18 cellular contexts compared by ENCODE assay signal in genomic region chr12:51012570-51013236, GRCh38. TPM values are rescaled to one million over a fixed set of nuclear protein-coding genes. Genes with fewer than 3 reads are reported as not detected.
DNase-seq lines count a peak whose midpoint lies in the region; ATAC-seq and TF ChIP-seq lines count a peak whose summit lies in the region.
"Had no signal": no experiment of that assay in that cellular context is flagged by ENCODE, and none has a peak within 500 bp of the region (broad histone marks: within the 10 kb centered on the region; RNA-seq: fewer than 3 reads in every experiment).

No MANE protein-coding gene starts in this region.

- no peak for DNase-seq in GM23338 (ENCODE audit: low spot score)
- peak; percentile 70 to 90 for DNase-seq in NCI-H524 (lab: John Stamatoyannopoulos, UW)
- no peak for DNase-seq in activated CD4-positive, alpha-beta memory T cell treated with anti-CD3 and anti-CD28 coated beads, Interleukin-2, amount 10 ng/mL, durations not matched to agents 7 days and 5 days
- no peak for DNase-seq in naive thymus-derived CD8-positive, alpha-beta T cell
- DNase-seq in tibial nerve (ENCODE audit: low spot score in 2 of 2): no peak
- no peak for DNase-seq in DMS153 (lab: John Stamatoyannopoulos, UW)
- no peak for DNase-seq in hypothalamus (lab: John Stamatoyannopoulos, UW)
- no peak for DNase-seq in T-helper 2 cell treated with Interferon-gamma antibody and Interleukin-4, amounts not matched to agents 5 μg/mL and 100 μg/mL, for 36 hours (ENCODE audit: low spot score)
- DNase-seq: activated CD4-positive, alpha-beta T cell treated with anti-CD3 and anti-CD28 coated beads for 48 hours; activated T-cell treated with anti-CD3 and anti-CD28 coated beads, Interleukin-2, amount 50 U/mL, for 48 hours; amniotic stem cell; BE2C; NCI-H146; NCI-H510A treated with DMSO at 0.1 percent for 48 hours; RPMI8226; stimulated activated CD4-positive, alpha-beta T cell treated with anti-CD3 and anti-CD28 coated beads, Interleukin-12 subunit alpha, Interleukin-12 subunit beta, amount 100 ng/mL, for 4 hours; stomach had no signal

- peaks cover 9% of the 10 kb centered on the region for H3K27me3 Mint-ChIP-seq in GM23338 (ENCODE audit: insufficient read depth, low read depth, poor library complexity)
- H3K27me3 Mint-ChIP-seq in activated CD4-positive, alpha-beta memory T cell treated with anti-CD3 and anti-CD28 coated beads, Interleukin-2, amount 10 ng/mL, durations not matched to agents 7 days and 5 days: no peaks in the 10 kb centered on the region
- no peaks in the 10 kb centered on the region for H3K27me3 Mint-ChIP-seq in naive thymus-derived CD8-positive, alpha-beta T cell
- H3K27me3 Mint-ChIP-seq in T-helper 2 cell treated with Interferon-gamma antibody and Interleukin-4, amounts not matched to agents 5 μg/mL and 100 μg/mL, for 36 hours (ENCODE audit: low read depth): no peaks in the 10 kb centered on the region

- TF ChIP-seq CTCF in GM23338 (conservative IDR thresholded peaks at IDR 0.05; ENCODE audit: low read depth in 2 of 2) (no peak), tibial nerve (IDR thresholded peaks at IDR 0.05) (no peak)

- no peak for TF ChIP-seq EP300 in tibial nerve (IDR thresholded peaks at IDR 0.05)

- 79 to 83% methylated on average over 5 of the region's 5 CpGs for WGBS in tibial nerve, 2 donors

- H3K4me3 Mint-ChIP-seq in GM23338: no peak overlapping the region
- peak overlapping the region; percentile 19 for H3K4me3 Mint-ChIP-seq in activated CD4-positive, alpha-beta memory T cell treated with anti-CD3 and anti-CD28 coated beads, Interleukin-2, amount 10 ng/mL, durations not matched to agents 7 days and 5 days
- no peak overlapping the region for H3K4me3 Mint-ChIP-seq in naive thymus-derived CD8-positive, alpha-beta T cell
- H3K4me3 Mint-ChIP-seq in T-helper 2 cell treated with Interferon-gamma antibody and Interleukin-4, amounts not matched to agents 5 μg/mL and 100 μg/mL, for 36 hours: no peak overlapping the region

- H3K27me3 ChIP-seq in GM23338 (ENCODE audit: insufficient read depth): no peaks in the 10 kb centered on the region
- H3K27me3 ChIP-seq in tibial nerve: no peaks in the 10 kb centered on the region
- H3K27me3 ChIP-seq: BE2C, stomach had no signal

- H3K4me2 ChIP-seq in GM23338: no peak overlapping the region

- POLR2A ChIA-PET in activated CD4-positive, alpha-beta memory T cell treated with anti-CD3 and anti-CD28 coated beads, Interleukin-2, amount 10 ng/mL, durations not matched to agents 7 days and 5 days (lab: Charles Lee): interaction anchor here (1.0 to 1.2 kb wide), 2 partner anchors 12 to 13 kb away, joined by 4 read pairs; no protein-coding TSS in a partner anchor
- POLR2A ChIA-PET in naive thymus-derived CD8-positive, alpha-beta T cell (lab: Charles Lee): interaction anchor here (0.7 to 2.3 kb wide), 3 partner anchors 10 to 180 kb away, joined by 3 to 9 read pairs (median 3); partner anchors contain the start of gene SLC11A2

- H3K36me3 Mint-ChIP-seq in GM23338 (ENCODE audit: low read depth): peaks cover 11% of the 10 kb centered on the region; the same call in 2 of the 3 replicates
- H3K36me3 Mint-ChIP-seq in activated CD4-positive, alpha-beta memory T cell treated with anti-CD3 and anti-CD28 coated beads, Interleukin-2, amount 10 ng/mL, durations not matched to agents 7 days and 5 days (ENCODE audit: low read depth): peaks cover 9% of the 10 kb centered on the region
- H3K36me3 Mint-ChIP-seq in naive thymus-derived CD8-positive, alpha-beta T cell: peaks cover 0 to 7% (median 0%) of the 10 kb centered on the region in 3 donors
- peaks cover 6% of the 10 kb centered on the region for H3K36me3 Mint-ChIP-seq in T-helper 2 cell treated with Interferon-gamma antibody and Interleukin-4, amounts not matched to agents 5 μg/mL and 100 μg/mL, for 36 hours (ENCODE audit: low read depth)

- peaks cover 3% of the 10 kb centered on the region for H4K20me1 ChIP-seq in GM23338 (replicated peaks; ENCODE audit: insufficient read depth)

- no peaks in the 10 kb centered on the region for H3K9me3 ChIP-seq in tibial nerve
- H3K9me3 ChIP-seq: BE2C, HAP-1, stomach had no signal

- no peak overlapping the region for H3K27ac Mint-ChIP-seq in GM23338
- H3K27ac Mint-ChIP-seq in activated CD4-positive, alpha-beta memory T cell treated with anti-CD3 and anti-CD28 coated beads, Interleukin-2, amount 10 ng/mL, durations not matched to agents 7 days and 5 days: no peak overlapping the region
- H3K27ac Mint-ChIP-seq in naive thymus-derived CD8-positive, alpha-beta T cell: peak overlapping the region in 7 of 10 donors; percentile 16 to 61 (median 47)
- no peak overlapping the region for H3K27ac Mint-ChIP-seq in T-helper 2 cell treated with Interferon-gamma antibody and Interleukin-4, amounts not matched to agents 5 μg/mL and 100 μg/mL, for 36 hours

- peak overlapping the region; percentile 42; the same call in 1 of the 2 replicates for H3K27ac ChIP-seq in GM23338 (ENCODE audit: low read depth)
- H3K27ac ChIP-seq in tibial nerve: no peak overlapping the region

- H3K4me3 ChIP-seq in GM23338 (no peak overlapping the region), tibial nerve (no peak overlapping the region)
- H3K4me3 ChIP-seq: HAP-1, stomach had no signal

- H3F3A ChIP-seq in GM23338 (replicated peaks; ENCODE audit: low read depth): no peaks in the 10 kb centered on the region

- H3K36me3 ChIP-seq in GM23338 (ENCODE audit: insufficient read depth) (no peaks in the 10 kb centered on the region), tibial nerve (peaks cover 0 to 3% (median 0%) of the 10 kb centered on the region in 3 donors)

- no peaks in the 10 kb centered on the region for H3K9me2 ChIP-seq in GM23338 (ENCODE audit: insufficient read depth)

- ATAC-seq in GM23338: no peak
- ATAC-seq in naive thymus-derived CD8-positive, alpha-beta T cell: no peak

- H3K4me1 ChIP-seq in GM23338 (ENCODE audit: insufficient read depth): peaks cover 10% of the 10 kb centered on the region
- H3K4me1 ChIP-seq in tibial nerve: peaks cover 0 to 44% (median 12%) of the 10 kb centered on the region in 4 donors

- H3K9me3 Mint-ChIP-seq in GM23338: no peaks in the 10 kb centered on the region
- H3K9me3 Mint-ChIP-seq in activated CD4-positive, alpha-beta memory T cell treated with anti-CD3 and anti-CD28 coated beads, Interleukin-2, amount 10 ng/mL, durations not matched to agents 7 days and 5 days: no peaks in the 10 kb centered on the region
- no peaks in the 10 kb centered on the region for H3K9me3 Mint-ChIP-seq in naive thymus-derived CD8-positive, alpha-beta T cell
- no peaks in the 10 kb centered on the region for H3K9me3 Mint-ChIP-seq in T-helper 2 cell treated with Interferon-gamma antibody and Interleukin-4, amounts not matched to agents 5 μg/mL and 100 μg/mL, for 36 hours

- CTCF ChIA-PET in activated CD4-positive, alpha-beta memory T cell treated with anti-CD3 and anti-CD28 coated beads, Interleukin-2, amount 10 ng/mL, durations not matched to agents 7 days and 5 days (lab: Charles Lee): interaction anchor here (0.8 kb wide), 1 partner anchor 249 kb away, joined by 3 read pairs; the partner anchor contains the start of gene ATF1

- H3K4me1 Mint-ChIP-seq in GM23338: peaks cover 15% of the 10 kb centered on the region; the same call in 2 of the 3 replicates
- peaks cover 26% of the 10 kb centered on the region for H3K4me1 Mint-ChIP-seq in activated CD4-positive, alpha-beta memory T cell treated with anti-CD3 and anti-CD28 coated beads, Interleukin-2, amount 10 ng/mL, durations not matched to agents 7 days and 5 days
- peaks cover 13 to 59% (median 42%) of the 10 kb centered on the region in 4 donors for H3K4me1 Mint-ChIP-seq in naive thymus-derived CD8-positive, alpha-beta T cell
- peaks cover 20% of the 10 kb centered on the region for H3K4me1 Mint-ChIP-seq in T-helper 2 cell treated with Interferon-gamma antibody and Interleukin-4, amounts not matched to agents 5 μg/mL and 100 μg/mL, for 36 hours (ENCODE audit: low read depth)

- no peak for TF ChIP-seq POLR2A in tibial nerve (IDR thresholded peaks at IDR 0.05)

- H2AFZ ChIP-seq in GM23338: no peak overlapping the region

- peaks cover 87% of the 10 kb centered on the region for H3K79me2 ChIP-seq in GM23338 (replicated peaks; ENCODE audit: insufficient read depth)

TF ChIP-seq in GM23338, 12 proteins besides CTCF, POLR2A, EP300 and RAD21:
- TF ChIP-seq ZNF114 (CRISPR knock-in tag; IDR thresholded peaks at IDR 0.05): no peak
- no peak for TF ChIP-seq NANOG (IDR thresholded peaks at IDR 0.05; ENCODE audit: borderline replicate concordance)
- no peak for TF ChIP-seq ZNF331 (CRISPR knock-in tag; IDR thresholded peaks at IDR 0.05; ENCODE audit: low read depth)
- TF ChIP-seq, protein P1, sequence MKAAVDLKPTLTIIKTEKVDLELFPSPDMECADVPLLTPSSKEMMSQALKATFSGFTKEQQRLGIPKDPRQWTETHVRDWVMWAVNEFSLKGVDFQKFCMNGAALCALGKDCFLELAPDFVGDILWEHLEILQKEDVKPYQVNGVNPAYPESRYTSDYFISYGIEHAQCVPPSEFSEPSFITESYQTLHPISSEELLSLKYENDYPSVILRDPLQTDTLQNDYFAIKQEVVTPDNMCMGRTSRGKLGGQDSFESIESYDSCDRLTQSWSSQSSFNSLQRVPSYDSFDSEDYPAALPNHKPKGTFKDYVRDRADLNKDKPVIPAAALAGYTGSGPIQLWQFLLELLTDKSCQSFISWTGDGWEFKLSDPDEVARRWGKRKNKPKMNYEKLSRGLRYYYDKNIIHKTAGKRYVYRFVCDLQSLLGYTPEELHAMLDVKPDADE (IDR thresholded peaks at IDR 0.05): no peak
- TF ChIP-seq STAT1 (IDR thresholded peaks at IDR 0.05; ENCODE audit: unreplicated experiment): no peak
- no peak for TF ChIP-seq POLR2AphosphoS5 (IDR thresholded peaks at IDR 0.05; ENCODE audit: low read depth)

RNA-seq across cellular contexts. Expression of gene SLC11A2, which starts 13.5 kb away (rescaled TPM):
- total RNA-seq in GM23338 (2014; rRNA removed; shearing (Covaris generic)): 48.9 and 68.6 TPM in 2 replicates
- polyA plus RNA-seq in GM23338 (2016; fragmentation: Nextera tagmentation; extraction: Ambion mirVana): 17.2 and 19.4 TPM in 2 replicates
- 10 to 100 TPM; 35.0 to 36.4 TPM for total RNA-seq in activated CD4-positive, alpha-beta memory T cell treated with anti-CD3 and anti-CD28 coated beads, Interleukin-2, amount 10 ng/mL, durations not matched to agents 7 days and 5 days
- total RNA-seq in naive thymus-derived CD8-positive, alpha-beta T cell: 10 to 100 TPM; 66.0 to 70.2 TPM
- 10 to 100 TPM in 1 of 3 donors, 1 to 10 TPM in 2; 6.9 to 17.2 (median 9.0) TPM for polyA plus RNA-seq in naive thymus-derived CD8-positive, alpha-beta T cell
- 10 to 100 TPM; 44.0 to 81.9 (median 51.2) TPM for total RNA-seq in tibial nerve

RNA-seq across cellular contexts. Expression of gene LETMD1, which starts 35.4 kb away (rescaled TPM):
- total RNA-seq in GM23338 (2014; rRNA removed; shearing (Covaris generic)): 29.9 and 43.0 TPM in 2 replicates
- 15.7 and 15.8 TPM in 2 replicates for polyA plus RNA-seq in GM23338 (2016; fragmentation: Nextera tagmentation; extraction: Ambion mirVana)
- total RNA-seq in activated CD4-positive, alpha-beta memory T cell treated with anti-CD3 and anti-CD28 coated beads, Interleukin-2, amount 10 ng/mL, durations not matched to agents 7 days and 5 days: 10 to 100 TPM; 92.1 to 93.9 TPM
- 10 to 100 TPM; 88.4 to 91.2 TPM for total RNA-seq in naive thymus-derived CD8-positive, alpha-beta T cell
- polyA plus RNA-seq in naive thymus-derived CD8-positive, alpha-beta T cell: 10 to 100 TPM; 30.1 to 36.3 (median 30.9) TPM
- 10 to 100 TPM; 52.3 to 72.4 (median 66.7) TPM for total RNA-seq in tibial nerve

Comparison
In these comparisons a context has a peak if more than half of its experiments do, and no peak if none do; other contexts are left out.
1. DNase-seq: peak in NCI-H524 (2 of 2); none in GM23338 (single experiment), activated CD4-positive, alpha-beta memory T cell treated with anti-CD3 and anti-CD28 coated beads, Interleukin-2, amount 10 ng/mL, durations not matched to agents 7 days and 5 days (single experiment), naive thymus-derived CD8-positive, alpha-beta T cell (0 of 10), tibial nerve (0 of 2), DMS153 (single experiment), hypothalamus (0 of 51) and T-helper 2 cell treated with Interferon-gamma antibody and Interleukin-4, amounts not matched to agents 5 μg/mL and 100 μg/mL, for 36 hours (single experiment).
2. H3K27ac Mint-ChIP-seq: peak in naive thymus-derived CD8-positive, alpha-beta T cell (7 of 10); none in GM23338 (single experiment), activated CD4-positive, alpha-beta memory T cell treated with anti-CD3 and anti-CD28 coated beads, Interleukin-2, amount 10 ng/mL, durations not matched to agents 7 days and 5 days (single experiment) and T-helper 2 cell treated with Interferon-gamma antibody and Interleukin-4, amounts not matched to agents 5 μg/mL and 100 μg/mL, for 36 hours (single experiment).